ENCODE assay signal across 1 cellular context in the genomic region with DNA sequence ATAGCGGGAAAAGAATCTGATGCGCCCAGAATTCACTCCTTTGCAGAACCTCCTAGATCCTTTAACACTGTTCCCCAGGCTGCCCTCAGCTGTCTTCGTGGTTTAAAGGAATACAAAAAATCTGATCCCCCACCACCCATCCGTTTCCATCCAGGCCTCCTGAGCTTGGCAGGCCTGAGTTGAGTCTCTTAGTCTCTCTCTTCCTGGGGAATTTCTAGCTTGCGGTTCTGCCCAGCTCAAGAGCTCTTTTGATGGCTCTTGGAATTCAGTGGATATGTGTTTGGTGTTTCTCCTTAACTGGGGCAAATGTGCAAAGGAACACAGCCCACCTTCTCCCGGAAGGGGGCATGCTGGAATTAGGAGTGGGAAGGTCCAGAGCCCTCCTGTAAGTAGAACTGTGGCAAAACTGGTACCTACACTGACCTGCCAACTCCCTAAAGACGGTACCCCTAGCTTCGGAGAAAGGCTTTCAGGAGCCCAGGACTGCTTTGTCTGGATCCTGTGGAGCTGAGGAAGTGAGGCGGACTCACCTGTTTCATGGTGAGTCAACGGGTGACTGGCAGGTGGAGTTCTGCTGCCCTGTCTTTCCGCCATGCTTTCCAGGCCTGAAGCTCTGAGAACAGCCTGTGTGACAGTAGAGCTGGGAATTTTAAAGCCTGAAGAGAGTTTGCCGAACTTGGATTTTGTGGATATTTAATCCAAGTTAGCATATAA.
TF ChIP-seq lines count a peak whose summit lies in the region.

No MANE protein-coding gene starts in this region.

TF ChIP-seq in WTC11, 78 proteins besides CTCF, POLR2A, EP300 and RAD21 (continued from another document):
- TF ChIP-seq, protein P1, sequence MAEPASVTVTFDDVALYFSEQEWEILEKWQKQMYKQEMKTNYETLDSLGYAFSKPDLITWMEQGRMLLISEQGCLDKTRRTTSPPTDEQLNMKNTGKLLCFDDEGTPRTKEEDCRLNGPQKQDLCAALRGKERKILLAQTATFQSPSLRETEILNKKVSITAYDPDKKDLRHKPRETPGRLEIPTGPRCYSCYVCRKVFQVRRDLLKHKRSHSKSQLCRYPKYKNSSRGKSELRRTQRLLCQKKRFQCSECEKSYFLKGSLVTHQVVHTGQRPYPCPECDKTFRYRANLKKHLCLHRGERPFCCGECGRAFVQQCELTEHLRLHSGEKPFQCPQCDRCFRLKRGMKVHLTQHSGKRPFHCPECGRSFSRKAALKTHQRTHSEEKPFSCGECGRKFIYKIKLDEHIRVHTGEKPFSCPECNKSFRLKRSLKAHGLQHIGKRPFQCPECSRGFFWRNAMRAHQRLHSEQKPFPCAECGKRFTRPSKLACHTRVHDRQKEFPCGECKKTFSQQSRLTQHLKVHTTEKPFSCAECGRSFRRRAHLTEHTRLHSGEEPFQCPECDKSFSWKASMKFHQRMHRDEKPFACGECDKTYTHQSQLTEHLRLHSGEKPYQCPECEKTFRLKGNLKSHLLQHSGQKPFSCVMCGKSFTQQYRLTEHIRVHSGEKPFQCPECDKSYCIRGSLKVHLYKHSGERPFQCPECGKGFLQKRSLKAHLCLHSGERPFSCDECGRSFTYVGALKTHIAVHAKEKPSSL (CRISPR knock-in tag; conservative IDR thresholded peaks at IDR 0.05), result no peak
- no peak for TF ChIP-seq GRHL2 (CRISPR knock-in tag; IDR thresholded peaks at IDR 0.05; ENCODE audit: insufficient replicate concordance, severe bottlenecking)
- TF ChIP-seq, protein P2, sequence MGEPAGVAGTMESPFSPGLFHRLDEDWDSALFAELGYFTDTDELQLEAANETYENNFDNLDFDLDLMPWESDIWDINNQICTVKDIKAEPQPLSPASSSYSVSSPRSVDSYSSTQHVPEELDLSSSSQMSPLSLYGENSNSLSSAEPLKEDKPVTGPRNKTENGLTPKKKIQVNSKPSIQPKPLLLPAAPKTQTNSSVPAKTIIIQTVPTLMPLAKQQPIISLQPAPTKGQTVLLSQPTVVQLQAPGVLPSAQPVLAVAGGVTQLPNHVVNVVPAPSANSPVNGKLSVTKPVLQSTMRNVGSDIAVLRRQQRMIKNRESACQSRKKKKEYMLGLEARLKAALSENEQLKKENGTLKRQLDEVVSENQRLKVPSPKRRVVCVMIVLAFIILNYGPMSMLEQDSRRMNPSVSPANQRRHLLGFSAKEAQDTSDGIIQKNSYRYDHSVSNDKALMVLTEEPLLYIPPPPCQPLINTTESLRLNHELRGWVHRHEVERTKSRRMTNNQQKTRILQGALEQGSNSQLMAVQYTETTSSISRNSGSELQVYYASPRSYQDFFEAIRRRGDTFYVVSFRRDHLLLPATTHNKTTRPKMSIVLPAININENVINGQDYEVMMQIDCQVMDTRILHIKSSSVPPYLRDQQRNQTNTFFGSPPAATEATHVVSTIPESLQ (CRISPR knock-in tag; IDR thresholded peaks at IDR 0.05), result no peak
- no peak for TF ChIP-seq NR3C1 (CRISPR knock-in tag; conservative IDR thresholded peaks at IDR 0.05; ENCODE audit: low read depth)
- TF ChIP-seq, protein P3, sequence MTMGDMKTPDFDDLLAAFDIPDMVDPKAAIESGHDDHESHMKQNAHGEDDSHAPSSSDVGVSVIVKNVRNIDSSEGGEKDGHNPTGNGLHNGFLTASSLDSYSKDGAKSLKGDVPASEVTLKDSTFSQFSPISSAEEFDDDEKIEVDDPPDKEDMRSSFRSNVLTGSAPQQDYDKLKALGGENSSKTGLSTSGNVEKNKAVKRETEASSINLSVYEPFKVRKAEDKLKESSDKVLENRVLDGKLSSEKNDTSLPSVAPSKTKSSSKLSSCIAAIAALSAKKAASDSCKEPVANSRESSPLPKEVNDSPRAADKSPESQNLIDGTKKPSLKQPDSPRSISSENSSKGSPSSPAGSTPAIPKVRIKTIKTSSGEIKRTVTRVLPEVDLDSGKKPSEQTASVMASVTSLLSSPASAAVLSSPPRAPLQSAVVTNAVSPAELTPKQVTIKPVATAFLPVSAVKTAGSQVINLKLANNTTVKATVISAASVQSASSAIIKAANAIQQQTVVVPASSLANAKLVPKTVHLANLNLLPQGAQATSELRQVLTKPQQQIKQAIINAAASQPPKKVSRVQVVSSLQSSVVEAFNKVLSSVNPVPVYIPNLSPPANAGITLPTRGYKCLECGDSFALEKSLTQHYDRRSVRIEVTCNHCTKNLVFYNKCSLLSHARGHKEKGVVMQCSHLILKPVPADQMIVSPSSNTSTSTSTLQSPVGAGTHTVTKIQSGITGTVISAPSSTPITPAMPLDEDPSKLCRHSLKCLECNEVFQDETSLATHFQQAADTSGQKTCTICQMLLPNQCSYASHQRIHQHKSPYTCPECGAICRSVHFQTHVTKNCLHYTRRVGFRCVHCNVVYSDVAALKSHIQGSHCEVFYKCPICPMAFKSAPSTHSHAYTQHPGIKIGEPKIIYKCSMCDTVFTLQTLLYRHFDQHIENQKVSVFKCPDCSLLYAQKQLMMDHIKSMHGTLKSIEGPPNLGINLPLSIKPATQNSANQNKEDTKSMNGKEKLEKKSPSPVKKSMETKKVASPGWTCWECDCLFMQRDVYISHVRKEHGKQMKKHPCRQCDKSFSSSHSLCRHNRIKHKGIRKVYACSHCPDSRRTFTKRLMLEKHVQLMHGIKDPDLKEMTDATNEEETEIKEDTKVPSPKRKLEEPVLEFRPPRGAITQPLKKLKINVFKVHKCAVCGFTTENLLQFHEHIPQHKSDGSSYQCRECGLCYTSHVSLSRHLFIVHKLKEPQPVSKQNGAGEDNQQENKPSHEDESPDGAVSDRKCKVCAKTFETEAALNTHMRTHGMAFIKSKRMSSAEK (CRISPR knock-in tag; IDR thresholded peaks at IDR 0.05; ENCODE audit: borderline replicate concordance), result no peak
- TF ChIP-seq, protein P4, sequence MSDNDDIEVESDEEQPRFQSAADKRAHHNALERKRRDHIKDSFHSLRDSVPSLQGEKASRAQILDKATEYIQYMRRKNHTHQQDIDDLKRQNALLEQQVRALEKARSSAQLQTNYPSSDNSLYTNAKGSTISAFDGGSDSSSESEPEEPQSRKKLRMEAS (CRISPR knock-in tag; IDR thresholded peaks at IDR 0.05), result no peak
- TF ChIP-seq, protein P5, sequence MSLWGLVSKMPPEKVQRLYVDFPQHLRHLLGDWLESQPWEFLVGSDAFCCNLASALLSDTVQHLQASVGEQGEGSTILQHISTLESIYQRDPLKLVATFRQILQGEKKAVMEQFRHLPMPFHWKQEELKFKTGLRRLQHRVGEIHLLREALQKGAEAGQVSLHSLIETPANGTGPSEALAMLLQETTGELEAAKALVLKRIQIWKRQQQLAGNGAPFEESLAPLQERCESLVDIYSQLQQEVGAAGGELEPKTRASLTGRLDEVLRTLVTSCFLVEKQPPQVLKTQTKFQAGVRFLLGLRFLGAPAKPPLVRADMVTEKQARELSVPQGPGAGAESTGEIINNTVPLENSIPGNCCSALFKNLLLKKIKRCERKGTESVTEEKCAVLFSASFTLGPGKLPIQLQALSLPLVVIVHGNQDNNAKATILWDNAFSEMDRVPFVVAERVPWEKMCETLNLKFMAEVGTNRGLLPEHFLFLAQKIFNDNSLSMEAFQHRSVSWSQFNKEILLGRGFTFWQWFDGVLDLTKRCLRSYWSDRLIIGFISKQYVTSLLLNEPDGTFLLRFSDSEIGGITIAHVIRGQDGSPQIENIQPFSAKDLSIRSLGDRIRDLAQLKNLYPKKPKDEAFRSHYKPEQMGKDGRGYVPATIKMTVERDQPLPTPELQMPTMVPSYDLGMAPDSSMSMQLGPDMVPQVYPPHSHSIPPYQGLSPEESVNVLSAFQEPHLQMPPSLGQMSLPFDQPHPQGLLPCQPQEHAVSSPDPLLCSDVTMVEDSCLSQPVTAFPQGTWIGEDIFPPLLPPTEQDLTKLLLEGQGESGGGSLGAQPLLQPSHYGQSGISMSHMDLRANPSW (CRISPR knock-in tag; conservative IDR thresholded peaks at IDR 0.05; ENCODE audit: low read depth), result no peak
- TF ChIP-seq, protein P6, sequence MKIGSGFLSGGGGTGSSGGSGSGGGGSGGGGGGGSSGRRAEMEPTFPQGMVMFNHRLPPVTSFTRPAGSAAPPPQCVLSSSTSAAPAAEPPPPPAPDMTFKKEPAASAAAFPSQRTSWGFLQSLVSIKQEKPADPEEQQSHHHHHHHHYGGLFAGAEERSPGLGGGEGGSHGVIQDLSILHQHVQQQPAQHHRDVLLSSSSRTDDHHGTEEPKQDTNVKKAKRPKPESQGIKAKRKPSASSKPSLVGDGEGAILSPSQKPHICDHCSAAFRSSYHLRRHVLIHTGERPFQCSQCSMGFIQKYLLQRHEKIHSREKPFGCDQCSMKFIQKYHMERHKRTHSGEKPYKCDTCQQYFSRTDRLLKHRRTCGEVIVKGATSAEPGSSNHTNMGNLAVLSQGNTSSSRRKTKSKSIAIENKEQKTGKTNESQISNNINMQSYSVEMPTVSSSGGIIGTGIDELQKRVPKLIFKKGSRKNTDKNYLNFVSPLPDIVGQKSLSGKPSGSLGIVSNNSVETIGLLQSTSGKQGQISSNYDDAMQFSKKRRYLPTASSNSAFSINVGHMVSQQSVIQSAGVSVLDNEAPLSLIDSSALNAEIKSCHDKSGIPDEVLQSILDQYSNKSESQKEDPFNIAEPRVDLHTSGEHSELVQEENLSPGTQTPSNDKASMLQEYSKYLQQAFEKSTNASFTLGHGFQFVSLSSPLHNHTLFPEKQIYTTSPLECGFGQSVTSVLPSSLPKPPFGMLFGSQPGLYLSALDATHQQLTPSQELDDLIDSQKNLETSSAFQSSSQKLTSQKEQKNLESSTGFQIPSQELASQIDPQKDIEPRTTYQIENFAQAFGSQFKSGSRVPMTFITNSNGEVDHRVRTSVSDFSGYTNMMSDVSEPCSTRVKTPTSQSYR (CRISPR knock-in tag; IDR thresholded peaks at IDR 0.05), result no peak
- TF ChIP-seq MYBL2 (CRISPR knock-in tag; IDR thresholded peaks at IDR 0.05), result no peak
- TF ChIP-seq, protein P7, sequence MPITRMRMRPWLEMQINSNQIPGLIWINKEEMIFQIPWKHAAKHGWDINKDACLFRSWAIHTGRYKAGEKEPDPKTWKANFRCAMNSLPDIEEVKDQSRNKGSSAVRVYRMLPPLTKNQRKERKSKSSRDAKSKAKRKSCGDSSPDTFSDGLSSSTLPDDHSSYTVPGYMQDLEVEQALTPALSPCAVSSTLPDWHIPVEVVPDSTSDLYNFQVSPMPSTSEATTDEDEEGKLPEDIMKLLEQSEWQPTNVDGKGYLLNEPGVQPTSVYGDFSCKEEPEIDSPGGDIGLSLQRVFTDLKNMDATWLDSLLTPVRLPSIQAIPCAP (CRISPR knock-in tag; IDR thresholded peaks at IDR 0.05), result no peak
- no peak for TF ChIP-seq ZBTB21 (CRISPR knock-in tag; IDR thresholded peaks at IDR 0.05; ENCODE audit: borderline replicate concordance)
- no peak for TF ChIP-seq RORB (CRISPR knock-in tag; IDR thresholded peaks at IDR 0.05)
- TF ChIP-seq, protein P8, sequence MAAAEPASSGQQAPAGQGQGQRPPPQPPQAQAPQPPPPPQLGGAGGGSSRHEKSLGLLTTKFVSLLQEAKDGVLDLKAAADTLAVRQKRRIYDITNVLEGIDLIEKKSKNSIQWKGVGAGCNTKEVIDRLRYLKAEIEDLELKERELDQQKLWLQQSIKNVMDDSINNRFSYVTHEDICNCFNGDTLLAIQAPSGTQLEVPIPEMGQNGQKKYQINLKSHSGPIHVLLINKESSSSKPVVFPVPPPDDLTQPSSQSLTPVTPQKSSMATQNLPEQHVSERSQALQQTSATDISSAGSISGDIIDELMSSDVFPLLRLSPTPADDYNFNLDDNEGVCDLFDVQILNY (CRISPR knock-in tag; IDR thresholded peaks at IDR 0.05), result no peak
